ENCODE assay signal across 2 cellular contexts in genomic region chrX:15530318-15530717, GRCh38.
TF ChIP-seq lines count a peak whose summit lies in the region.

No MANE protein-coding gene starts in this region.

TF ChIP-seq in IMR-90, 13 proteins besides CTCF, POLR2A, EP300 and RAD21:
- TF ChIP-seq RFX5 (IDR thresholded peaks at IDR 0.05; ENCODE audit: low read depth, low read length) = no peak
- TF ChIP-seq MXI1 (IDR thresholded peaks at IDR 0.05; ENCODE audit: borderline replicate concordance, low read depth, low read length) = no peak
- no peak for TF ChIP-seq FOS (IDR thresholded peaks at IDR 0.05; ENCODE audit: low read depth, low read length)
- no peak for TF ChIP-seq SMC3 (IDR thresholded peaks at IDR 0.05; ENCODE audit: low read depth, low read length)
- TF ChIP-seq RCOR1 (IDR thresholded peaks at IDR 0.05; ENCODE audit: insufficient replicate concordance, low read length) = no peak
- no peak for TF ChIP-seq NFE2L2 (IDR thresholded peaks at IDR 0.05; ENCODE audit: low read depth, low read length)
- TF ChIP-seq CEBPB (IDR thresholded peaks at IDR 0.05; ENCODE audit: low read depth, low read length) = no peak
- no peak for TF ChIP-seq USF2 (IDR thresholded peaks at IDR 0.05; ENCODE audit: low read depth, low read length)
- TF ChIP-seq ELK1 (IDR thresholded peaks at IDR 0.05; ENCODE audit: borderline replicate concordance, low read depth, low read length) = no peak
- TF ChIP-seq BHLHE40 (IDR thresholded peaks at IDR 0.05; ENCODE audit: low read depth, low read length) = no peak
- TF ChIP-seq MAFK (IDR thresholded peaks at IDR 0.05; ENCODE audit: low read depth, low read length) = no peak
- no peak for TF ChIP-seq MAZ (IDR thresholded peaks at IDR 0.05; ENCODE audit: borderline replicate concordance, low read depth, low read length)
- no peak for TF ChIP-seq CHD1 (IDR thresholded peaks at IDR 0.05; ENCODE audit: low read depth, low read length)

TF ChIP-seq in WTC11, 78 proteins besides CTCF, POLR2A, EP300 and RAD21:
- TF ChIP-seq ETV6 (CRISPR knock-in tag; IDR thresholded peaks at IDR 0.05) (no peak), USF1 (CRISPR knock-in tag; IDR thresholded peaks at IDR 0.05) (peak; percentile 37; the same call in 1 of the 2 replicates), USF2 (CRISPR knock-in tag; IDR thresholded peaks at IDR 0.05) (peak; percentile 37; the same call in 1 of the 2 replicates)
